Comparison of ENCODE assay signal across 10 cellular contexts in the genomic region with DNA sequence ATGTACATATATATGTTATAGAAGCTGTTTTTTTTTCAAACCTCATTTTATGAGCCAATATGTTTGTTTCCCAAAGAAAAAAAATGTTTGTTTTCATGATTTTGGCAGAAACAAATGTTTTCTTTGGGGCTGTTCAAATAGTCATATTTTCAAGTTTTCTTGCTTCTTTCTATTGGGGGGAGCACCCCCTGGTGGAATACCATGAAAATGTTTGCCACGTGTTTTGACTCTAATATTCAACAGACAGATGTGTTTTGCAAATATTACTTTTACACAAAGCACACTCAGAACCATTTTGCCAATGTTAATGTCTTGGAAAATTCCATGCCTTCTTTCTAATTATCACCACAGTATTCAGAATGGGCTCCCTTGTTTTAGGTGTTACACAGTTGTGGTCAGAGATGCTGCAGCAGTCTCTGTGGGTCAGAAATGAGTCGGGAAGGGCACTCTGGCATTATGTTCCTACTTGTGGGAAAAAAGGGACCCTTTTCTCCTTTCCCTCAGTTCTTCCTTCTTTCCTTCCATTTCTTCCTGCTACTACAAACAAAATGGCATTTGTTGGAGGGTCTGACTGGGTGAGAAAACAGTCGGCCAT.
DNase-seq lines count a peak whose midpoint lies in the region; ATAC-seq, FAIRE-seq and TF ChIP-seq lines count a peak whose summit lies in the region.
"Had no signal": no experiment of that assay in that cellular context is flagged by ENCODE, and none has a peak within 500 bp of the region (broad histone marks: within the 10 kb centered on the region; RNA-seq: fewer than 3 reads in every experiment).

No MANE protein-coding gene starts in this region.

- no peak for FAIRE-seq in urothelium cell line (lab: Jason Lieb, UNC)

- H3K4me1 Mint-ChIP-seq in activated naive CD8-positive, alpha-beta T cell treated with anti-CD3 and anti-CD28 coated beads, Interleukin-2, amount 50 U/mL, for 24 hours, result no peaks in the 10 kb centered on the region
- H3K4me1 Mint-ChIP-seq: activated B cell treated with CpG ODN at 0.5 μM for 24 hours had no signal

- H3K27ac ChIP-seq in VCaP, result no peak overlapping the region
- H3K27ac ChIP-seq: BLaER1 treated with 17β-estradiol and CSF1 and Interleukin-3, amounts not matched to agents 10 nM and 100 nM had no signal

- peak; percentile 85 for TF ChIP-seq CTCF in VCaP (conservative IDR thresholded peaks at IDR 0.05)

- H3K27me3 Mint-ChIP-seq in activated naive CD8-positive, alpha-beta T cell treated with anti-CD3 and anti-CD28 coated beads, Interleukin-2, amount 50 U/mL, for 24 hours, result peaks cover 3% of the 10 kb centered on the region
- H3K27me3 Mint-ChIP-seq: activated B cell treated with CpG ODN at 0.5 μM for 24 hours had no signal

- no peaks in the 10 kb centered on the region for H3K9me3 Mint-ChIP-seq in activated naive CD8-positive, alpha-beta T cell treated with anti-CD3 and anti-CD28 coated beads, Interleukin-2, amount 50 U/mL, for 24 hours
- H3K9me3 Mint-ChIP-seq: activated B cell treated with CpG ODN at 0.5 μM for 24 hours had no signal

- no peaks in the 10 kb centered on the region for H3K36me3 Mint-ChIP-seq in activated naive CD8-positive, alpha-beta T cell treated with anti-CD3 and anti-CD28 coated beads, Interleukin-2, amount 50 U/mL, for 24 hours (ENCODE audit: low read depth)

- no peak overlapping the region for H3K27ac Mint-ChIP-seq in activated naive CD8-positive, alpha-beta T cell treated with anti-CD3 and anti-CD28 coated beads, Interleukin-2, amount 50 U/mL, for 24 hours
- H3K27ac Mint-ChIP-seq: activated B cell treated with CpG ODN at 0.5 μM for 24 hours had no signal

- ATAC-seq in HG03354 (IDR thresholded peaks at IDR 0.05; ENCODE audit: poor library complexity, severe bottlenecking, unreplicated experiment), result peak; percentile 68
- ATAC-seq in activated naive CD8-positive, alpha-beta T cell treated with anti-CD3 and anti-CD28 coated beads, Interleukin-2, amount 50 U/mL, for 24 hours, result no peak

- peak in 2 of 3 experiments; percentile 15 to 71 for DNase-seq in NCI-H1417 (lab: John Stamatoyannopoulos, UW)
- DNase-seq in NCI-H1417 treated with DMSO at 0.1 percent for 48 hours (lab: John Stamatoyannopoulos, UW), result no peak
- peak; percentile 16 for DNase-seq in iPS-NIHi7 (ENCODE audit: extremely low spot score)
- peak; percentile 21 for DNase-seq in urothelium cell line (ENCODE audit: low spot score)
- DNase-seq in activated T-cell treated with anti-CD3 and anti-CD28 coated beads, Interleukin-2, amount 50 U/mL, for 1 hour, result no peak
- no peak for DNase-seq in activated naive CD8-positive, alpha-beta T cell treated with anti-CD3 and anti-CD28 coated beads, Interleukin-2, amount 50 U/mL, for 24 hours
- DNase-seq: activated B cell treated with CpG ODN at 0.5 μM for 24 hours had no signal

- H3K4me3 Mint-ChIP-seq in activated naive CD8-positive, alpha-beta T cell treated with anti-CD3 and anti-CD28 coated beads, Interleukin-2, amount 50 U/mL, for 24 hours, result no peak overlapping the region
- H3K4me3 Mint-ChIP-seq: activated B cell treated with CpG ODN at 0.5 μM for 24 hours had no signal

Comparison
In these comparisons a context has a peak if more than half of its experiments do, and no peak if none do; other contexts are left out.
1. DNase-seq: peak in NCI-H1417 (2 of 3), iPS-NIHi7 (single experiment) and urothelium cell line (single experiment); none in NCI-H1417 treated with DMSO at 0.1 percent for 48 hours (single experiment), activated T-cell treated with anti-CD3 and anti-CD28 coated beads, Interleukin-2, amount 50 U/mL, for 1 hour (single experiment) and activated naive CD8-positive, alpha-beta T cell treated with anti-CD3 and anti-CD28 coated beads, Interleukin-2, amount 50 U/mL, for 24 hours (single experiment).